14 cellular contexts compared by ENCODE assay signal in genomic region chr4:65661469-65661868, GRCh38. TPM values are rescaled to one million over a fixed set of nuclear protein-coding genes. Genes with fewer than 3 reads are reported as not detected.
A peak's percentile ranks its signal among the peaks of the same experiment; 100 is the strongest.
DNase-seq lines count a peak whose midpoint lies in the region; ATAC-seq and TF ChIP-seq lines count a peak whose summit lies in the region.
"Had no signal": no experiment of that assay in that cellular context is flagged by ENCODE, and none has a peak within 500 bp of the region (broad histone marks: within the 10 kb centered on the region; RNA-seq: fewer than 3 reads in every experiment).

No MANE protein-coding gene starts in this region.

- CTCF ChIA-PET in PC-9 (lab: Charles Lee): no interaction called here

- no peak overlapping the region for H2BK12ac ChIP-seq in trophoblast cell (ENCODE audit: low read length)

- H4K91ac ChIP-seq in trophoblast cell (ENCODE audit: low read depth, low read length): no peak overlapping the region

- H3K79me2 ChIP-seq in PC-9 (ENCODE audit: low read depth): no peaks in the 10 kb centered on the region
- H3K79me2 ChIP-seq in trophoblast cell (ENCODE audit: control insufficient read depth, insufficient read depth, low read length, poor library complexity): no peaks in the 10 kb centered on the region

- POLR2A ChIA-PET in PC-9 (lab: Charles Lee; ENCODE audit: unreplicated experiment): no interaction called here

- H4K20me1 ChIP-seq in PC-9 (ENCODE audit: insufficient read depth): no peaks in the 10 kb centered on the region

- H3K27ac ChIP-seq in PC-9: no peak overlapping the region
- H3K27ac ChIP-seq in trophoblast cell (ENCODE audit: low read depth, low read length): no peak overlapping the region
- H3K27ac ChIP-seq: gastrocnemius medialis had no signal

- H2AK5ac ChIP-seq in trophoblast cell (ENCODE audit: low read length): no peak overlapping the region

- no peak overlapping the region for H4K12ac ChIP-seq in trophoblast cell (ENCODE audit: low read depth, low read length)

- no peaks in the 10 kb centered on the region for H3K79me1 ChIP-seq in trophoblast cell (ENCODE audit: low read length)

- no peak overlapping the region for H3K14ac ChIP-seq in trophoblast cell (ENCODE audit: low read length)

- WGBS in trophoblast cell (ENCODE audit: extremely low coverage, insufficient coverage, insufficient read length): no CpG with 5 or more reads among the region's 1 CpG

- H3K4me1 ChIP-seq in PC-9 (replicated peaks; ENCODE audit: insufficient read depth) (no peaks in the 10 kb centered on the region), trophoblast cell (ENCODE audit: control insufficient read depth in 1 of 2, insufficient read depth in 2 of 2, low read length in 2 of 2) (no peaks in the 10 kb centered on the region)
- H3K4me1 ChIP-seq: gastrocnemius medialis had no signal

- H3K4ac ChIP-seq in trophoblast cell (ENCODE audit: low read depth, low read length): no peak overlapping the region

- H3K27me3 ChIP-seq in PC-9 (ENCODE audit: insufficient read depth, low read depth) (no peaks in the 10 kb centered on the region), trophoblast cell (ENCODE audit: insufficient read depth, low read length) (no peaks in the 10 kb centered on the region)
- H3K27me3 ChIP-seq: gastrocnemius medialis had no signal

- DNase-seq in NCI-H1417 (lab: John Stamatoyannopoulos, UW) (peak; percentile 7 to 57 (median 12)), NCI-H1417 treated with DMSO at 0.1 percent for 48 hours (lab: John Stamatoyannopoulos, UW) (no peak), NCI-H2029 treated with DMSO at 0.1 percent for 48 hours (lab: John Stamatoyannopoulos, UW) (peak; percentile 51), PC-9 (no peak), trophoblast cell (no peak), SKM-1 treated with dmso at 0.1 percent for 144 hours (lab: John Stamatoyannopoulos, UW; ENCODE audit: unreplicated experiment) (no peak)
- no peak for DNase-seq in activated CD8-positive, alpha-beta memory T cell treated with anti-CD3 and anti-CD28 coated beads, Interleukin-2, amount 50 U/mL, for 4 hours
- DNase-seq: activated CD4-positive, alpha-beta memory T cell treated with anti-CD3 and anti-CD28 coated beads, Interleukin-2, amount 10 ng/mL, durations not matched to agents 7 days and 5 days; activated gamma-delta T cell; CD8-positive, alpha-beta memory T cell; gastrocnemius medialis had no signal

- no peak for ATAC-seq in HG03280 (IDR thresholded peaks at IDR 0.05; ENCODE audit: unreplicated experiment)
- ATAC-seq: gastrocnemius medialis, Panc1 had no signal

- H3K9ac ChIP-seq in trophoblast cell (ENCODE audit: low read length): no peak overlapping the region

- intact Hi-C loops in PC-9 (cut with micrococcal nuclease; ENCODE audit: unreplicated experiment): no loop called here

- TF ChIP-seq CTCF in PC-9 (conservative IDR thresholded peaks at IDR 0.05): no peak

- H3K9me3 ChIP-seq in PC-9 (ENCODE audit: insufficient read depth, low read depth) (no peaks in the 10 kb centered on the region), trophoblast cell (ENCODE audit: insufficient read depth, low read depth, low read length) (no peaks in the 10 kb centered on the region)
- H3K9me3 ChIP-seq: gastrocnemius medialis had no signal

- H3K4me2 ChIP-seq in PC-9: no peak overlapping the region
- no peak overlapping the region for H3K4me2 ChIP-seq in trophoblast cell (ENCODE audit: low read length)

- no peaks in the 10 kb centered on the region for H3F3A ChIP-seq in PC-9 (ENCODE audit: insufficient read depth, low read depth)

- no peak overlapping the region for H4K8ac ChIP-seq in trophoblast cell (ENCODE audit: low read depth, low read length)

- H3K36me3 ChIP-seq in PC-9 (ENCODE audit: low read depth) (no peaks in the 10 kb centered on the region), trophoblast cell (ENCODE audit: control insufficient read depth in 1 of 2, insufficient read depth in 2 of 2, low read length in 2 of 2) (no peaks in the 10 kb centered on the region)
- H3K36me3 ChIP-seq: gastrocnemius medialis had no signal

- peak overlapping the region; percentile 75 for H3K23ac ChIP-seq in trophoblast cell (ENCODE audit: low read length)

- 0 out of 2 replicates have a peak overlapping the region, but pooled peaks have one; percentile 48 for H2AFZ ChIP-seq in PC-9
- no peak overlapping the region for H2AFZ ChIP-seq in trophoblast cell (ENCODE audit: insufficient read depth, low read length, poor library complexity)

- H3K4me3 ChIP-seq in PC-9: no peak overlapping the region
- no peak overlapping the region for H3K4me3 ChIP-seq in trophoblast cell (ENCODE audit: low read depth, low read length)
- H3K4me3 ChIP-seq: gastrocnemius medialis had no signal

- no peak overlapping the region for H3K18ac ChIP-seq in trophoblast cell (ENCODE audit: low read length)

- H2BK5ac ChIP-seq in trophoblast cell (ENCODE audit: low read depth, low read length, poor library complexity): no peak overlapping the region

- no peaks in the 10 kb centered on the region for H3K9me2 ChIP-seq in PC-9 (ENCODE audit: insufficient read depth)

- BruUV-seq in PC-9 (replicated peaks; lab: Mats Ljungman, UMichigan): no TSS peak

- H2BK120ac ChIP-seq in trophoblast cell (ENCODE audit: insufficient read depth, low read length, poor library complexity): no peak overlapping the region

RNA-seq across cellular contexts. Expression of gene EPHA5, which starts 8.8 kb away (rescaled TPM):
- not detected in 2 replicates for total RNA-seq in PC-9 (2021)
- not detected in 2 replicates for polyA plus RNA-seq in trophoblast cell (2013)
- total RNA-seq: activated CD4-positive, alpha-beta memory T cell treated with anti-CD3 and anti-CD28 coated beads, Interleukin-2, amount 10 ng/mL, durations not matched to agents 7 days and 5 days; CD8-positive, alpha-beta memory T cell; gastrocnemius medialis; mononuclear cell had no signal
- polyA plus RNA-seq: CD8-positive, alpha-beta memory T cell had no signal

Comparison
In these comparisons a context has a peak if more than half of its experiments do, and no peak if none do; other contexts are left out.
1. DNase-seq: peak in NCI-H1417 (3 of 3) and NCI-H2029 treated with DMSO at 0.1 percent for 48 hours (single experiment); none in NCI-H1417 treated with DMSO at 0.1 percent for 48 hours (single experiment), PC-9 (0 of 2), trophoblast cell (0 of 2), SKM-1 treated with dmso at 0.1 percent for 144 hours (single experiment) and activated CD8-positive, alpha-beta memory T cell treated with anti-CD3 and anti-CD28 coated beads, Interleukin-2, amount 50 U/mL, for 4 hours (single experiment).